Comparison of ENCODE assay signal across 19 cellular contexts in genomic region chr22:48827228-48827810, GRCh38.
DNase-seq lines count a peak whose midpoint lies in the region; TF ChIP-seq lines count a peak whose summit lies in the region.
"Had no signal": no experiment of that assay in that cellular context is flagged by ENCODE, and none has a peak within 500 bp of the region (broad histone marks: within the 10 kb centered on the region; RNA-seq: fewer than 3 reads in every experiment).

No MANE protein-coding gene starts in this region.

- no peaks in the 10 kb centered on the region for H3K27me3 ChIP-seq in A673 (replicated peaks; ENCODE audit: insufficient read depth, low read depth, low read length, poor library complexity)
- H3K27me3 ChIP-seq: MG63, uterus had no signal

- no peak overlapping the region for H3K4me3 ChIP-seq in A673 (ENCODE audit: low read depth, low read length, poor library complexity, severe bottlenecking)
- H3K4me3 ChIP-seq: MG63, psoas muscle, uterus had no signal

- intact Hi-C loops in A673 (cut with micrococcal nuclease; ENCODE audit: unreplicated experiment) = no loop called here

- H3K4me1 ChIP-seq in A673 (ENCODE audit: insufficient read depth, low read length, poor library complexity, severe bottlenecking) = peaks cover 13% of the 10 kb centered on the region
- H3K4me1 ChIP-seq: psoas muscle, uterus had no signal

- POLR2A ChIA-PET in A673 (lab: Charles Lee; ENCODE audit: low non-redundant PET) = interaction anchor here (0.6 kb wide), 1 partner anchor 54 kb away, joined by 7 read pairs; no protein-coding TSS in a partner anchor

- peak; percentile 29 for DNase-seq in A673 (ENCODE audit: low spot score)
- peak; percentile 83 for DNase-seq in NCI-H1105 (lab: John Stamatoyannopoulos, UW)
- DNase-seq in NCI-H748 treated with DMSO at 0.1 percent for 48 hours (lab: John Stamatoyannopoulos, UW) = peak; percentile 94
- DNase-seq in iris pigment epithelial cell (ENCODE audit: low read depth) = peak; percentile 9
- no peak for DNase-seq in stimulated activated naive CD4-positive, alpha-beta T cell treated with Interleukin-2 at 50 U/mL for 16 hours (lab: John Stamatoyannopoulos, UW)
- DNase-seq in OCI-M1 (lab: John Stamatoyannopoulos, UW) = no peak
- DNase-seq in SIG-M5 (lab: John Stamatoyannopoulos, UW) = no peak
- DNase-seq in superior temporal gyrus (ENCODE audit: extremely low spot score) = no peak
- DNase-seq: ACHN; activated CD8-positive, alpha-beta T cell treated with anti-CD3 and anti-CD28 coated beads, Interleukin-2, amount 10 ng/mL, durations not matched to agents 7 days and 5 days; amygdala; CD4-positive, alpha-beta T cell; cortex of kidney; HCEC 1CT; MG63; NCI-H524 treated with DMSO at 0.1 percent for 48 hours; psoas muscle; stimulated activated naive CD4-positive, alpha-beta T cell; uterus had no signal

- no peaks in the 10 kb centered on the region for H3K9me3 ChIP-seq in A673 (ENCODE audit: low read depth, low read length, poor library complexity, severe bottlenecking)
- H3K9me3 ChIP-seq: MG63, uterus had no signal

- TF ChIP-seq CTCF in A673 (conservative IDR thresholded peaks at IDR 0.05; ENCODE audit: low read depth, low read length) = no peak

- no peak overlapping the region for H3K27ac ChIP-seq in A673 (ENCODE audit: low read depth, low read length, poor library complexity, severe bottlenecking)
- H3K27ac ChIP-seq: psoas muscle, uterus had no signal

- H3K36me3 ChIP-seq in A673 (ENCODE audit: insufficient read depth, low read length, poor library complexity, severe bottlenecking) = no peaks in the 10 kb centered on the region
- H3K36me3 ChIP-seq: MG63, uterus had no signal

- no TSS peak for BruUV-seq in A673 (replicated peaks; lab: Mats Ljungman, UMichigan)

- CTCF ChIA-PET in A673 (lab: Charles Lee) = no interaction called here

Comparison
In these comparisons a context has a peak if more than half of its experiments do, and no peak if none do; other contexts are left out.
1. DNase-seq: peak in A673 (single experiment), NCI-H1105 (single experiment), NCI-H748 treated with DMSO at 0.1 percent for 48 hours (single experiment) and iris pigment epithelial cell (single experiment); none in stimulated activated naive CD4-positive, alpha-beta T cell treated with Interleukin-2 at 50 U/mL for 16 hours (single experiment), OCI-M1 (single experiment), SIG-M5 (single experiment) and superior temporal gyrus (single experiment).